In the genomic region with DNA sequence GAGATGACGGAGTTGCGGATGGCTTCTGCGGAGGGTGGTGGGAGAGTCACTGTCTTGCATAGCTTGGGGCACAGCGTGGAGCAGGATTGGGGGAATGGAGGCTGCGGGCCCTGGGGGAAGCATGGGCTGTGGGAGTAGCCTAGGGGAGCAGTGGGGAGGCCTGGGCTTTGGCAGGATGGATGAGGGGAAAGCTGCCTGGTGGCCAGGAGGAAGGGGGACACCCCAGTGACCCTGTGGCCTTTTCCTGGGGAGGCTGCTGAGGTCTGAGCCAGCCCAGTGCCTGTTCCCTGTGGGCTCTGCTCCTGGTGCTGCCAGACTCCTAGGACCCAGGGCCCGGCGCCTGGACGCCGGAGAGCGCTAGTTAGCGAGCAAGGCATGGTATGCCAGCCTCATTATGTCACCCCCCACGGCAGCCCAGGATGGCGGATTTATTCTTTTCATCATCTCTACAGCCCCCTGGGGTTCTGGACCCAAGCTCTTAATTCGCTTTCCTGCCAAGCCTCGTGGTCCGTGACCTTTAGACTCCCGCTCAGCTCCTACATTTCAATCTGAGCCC, we compare ENCODE assay signal across 27 cellular contexts.
"Had no signal": no experiment of that assay in that cellular context is flagged by ENCODE, and none has a peak within 500 bp of the region (broad histone marks: within the 10 kb centered on the region; RNA-seq: fewer than 3 reads in every experiment).

No MANE protein-coding gene starts in this region.

- H3K4me1 ChIP-seq: left lung, pancreas, prostate gland, right lobe of liver had no signal

- H3K27ac Mint-ChIP-seq: mesothelial cell of epicardium; naive B cell; natural killer cell; nephron progenitor cell; stimulated activated memory B cell treated with anti-CD40 and anti-IgM and Interleukin-4, amounts not matched to agents 10 μg/mL and 1 μg/mL and 100 μg/mL, for 72 hours; stimulated activated naive CD8-positive, alpha-beta T cell treated with anti-CD3 and anti-CD28 coated beads, Interleukin-15, amount 100 ng/mL, for 72 hours had no signal

- H3K27me3 Mint-ChIP-seq: naive B cell; stimulated activated naive CD8-positive, alpha-beta T cell treated with anti-CD3 and anti-CD28 coated beads, Interleukin-15, amount 100 ng/mL, for 72 hours had no signal

- H3K4me3 Mint-ChIP-seq: mesothelial cell of epicardium; naive B cell; natural killer cell; nephron progenitor cell; stimulated activated memory B cell treated with anti-CD40 and anti-IgM and Interleukin-4, amounts not matched to agents 10 μg/mL and 1 μg/mL and 100 μg/mL, for 72 hours; stimulated activated naive CD8-positive, alpha-beta T cell treated with anti-CD3 and anti-CD28 coated beads, Interleukin-15, amount 100 ng/mL, for 72 hours had no signal

- H3K9me3 ChIP-seq: left lung, lower lobe of right lung, pancreas, prostate gland, right atrium auricular region, right lobe of liver, tibial nerve, upper lobe of left lung, vagina had no signal

- H3K9me3 Mint-ChIP-seq: mesothelial cell of epicardium; naive B cell; natural killer cell; nephron progenitor cell; stimulated activated memory B cell treated with anti-CD40 and anti-IgM and Interleukin-4, amounts not matched to agents 10 μg/mL and 1 μg/mL and 100 μg/mL, for 72 hours; stimulated activated naive CD8-positive, alpha-beta T cell treated with anti-CD3 and anti-CD28 coated beads, Interleukin-15, amount 100 ng/mL, for 72 hours had no signal

- H3K27ac ChIP-seq: left lung, lower lobe of right lung, pancreas, prostate gland, right atrium auricular region, right lobe of liver, tibial nerve, upper lobe of left lung, vagina had no signal

- H3K4me2 ChIP-seq: smooth muscle cell had no signal

- H3K36me3 ChIP-seq: left lung, lower lobe of right lung, pancreas, prostate gland, right atrium auricular region, right lobe of liver, upper lobe of left lung, vagina had no signal

- H3K4me1 Mint-ChIP-seq: naive B cell; natural killer cell; stimulated activated memory B cell treated with anti-CD40 and anti-IgM and Interleukin-4, amounts not matched to agents 10 μg/mL and 1 μg/mL and 100 μg/mL, for 72 hours; stimulated activated naive CD8-positive, alpha-beta T cell treated with anti-CD3 and anti-CD28 coated beads, Interleukin-15, amount 100 ng/mL, for 72 hours had no signal

- H3K4me3 ChIP-seq: left lung, lower lobe of right lung, pancreas, prostate gland, right atrium auricular region, right lobe of liver, smooth muscle cell, tibial nerve, upper lobe of left lung, vagina had no signal

- H3K36me3 Mint-ChIP-seq: mesothelial cell of epicardium; naive B cell; natural killer cell; stimulated activated memory B cell treated with anti-CD40 and anti-IgM and Interleukin-4, amounts not matched to agents 10 μg/mL and 1 μg/mL and 100 μg/mL, for 72 hours had no signal

- DNase-seq: hippocampal formation; kidney glomerular epithelial cell; left cardiac atrium; lower lobe of right lung; mammary epithelial cell; mesendoderm; naive B cell; natural killer cell; nephron progenitor cell; pancreas; right lobe of liver; stimulated activated CD4-positive, alpha-beta T cell treated with anti-CD3 and anti-CD28 coated beads, Interleukin-1b, Interleukin-23, amount 100 ng/mL, for 48 hours; stimulated activated CD4-positive, alpha-beta T cell treated with anti-CD3 and anti-CD28 coated beads, Interleukin-2, amount 100 ng/mL, for 48 hours; stimulated activated CD4-positive, alpha-beta T cell treated with anti-CD3 and anti-CD28 coated beads, Interleukin-4, amount 100 ng/mL, for 4 hours; stimulated activated CD8-positive, alpha-beta memory T cell treated with anti-CD3 and anti-CD28 coated beads, Interleukin-4, amount 100 ng/mL, for 48 hours; stimulated activated naive CD4-positive, alpha-beta T cell treated with Interleukin-2 at 50 U/mL for 16 hours; stimulated activated naive CD8-positive, alpha-beta T cell treated with anti-CD3 and anti-CD28 coated beads, Interleukin-15, amount 100 ng/mL, for 72 hours; substantia nigra; upper lobe of left lung had no signal

- H3K27me3 ChIP-seq: pancreas, right atrium auricular region, right lobe of liver, tibial nerve, upper lobe of left lung, vagina had no signal
